21 cellular contexts compared by ENCODE assay signal in the genomic region with DNA sequence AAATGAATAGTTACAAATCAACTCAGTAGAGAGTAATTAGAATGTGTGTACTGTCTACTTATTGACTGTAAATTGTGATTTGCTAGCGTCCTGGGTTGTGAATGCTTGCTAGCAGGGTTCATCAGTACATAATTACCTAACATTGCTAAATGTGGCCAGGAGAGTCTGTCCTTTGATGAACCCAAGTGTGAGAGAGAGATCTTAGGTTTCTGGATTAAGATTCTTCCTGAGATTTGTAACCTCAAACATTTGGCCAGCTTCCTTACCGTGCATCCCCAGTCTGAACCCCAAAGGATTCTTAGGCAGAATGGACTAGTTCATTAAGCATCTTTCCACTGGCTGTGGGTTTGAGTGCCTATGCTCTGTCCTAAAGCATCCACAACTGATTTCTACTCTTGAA.
DNase-seq lines count a peak whose midpoint lies in the region; ATAC-seq and TF ChIP-seq lines count a peak whose summit lies in the region.
"Had no signal": no experiment of that assay in that cellular context is flagged by ENCODE, and none has a peak within 500 bp of the region (broad histone marks: within the 10 kb centered on the region; RNA-seq: fewer than 3 reads in every experiment).

No MANE protein-coding gene starts in this region.

- no peak overlapping the region for H3K18ac ChIP-seq in IMR-90 (ENCODE audit: low read depth, low read length)

- no peaks in the 10 kb centered on the region for H3K79me1 ChIP-seq in IMR-90 (ENCODE audit: low read depth in 1 of 2, low read length in 2 of 2)

- H3K4ac ChIP-seq in IMR-90 (ENCODE audit: low read depth, low read length), result peak overlapping the region; percentile 11; the same call in 1 of the 2 replicates

- intact Hi-C loops in IMR-90 (cut with micrococcal nuclease), result no loop called here
- intact Hi-C loops in Panc1 (cut with micrococcal nuclease; ENCODE audit: unreplicated experiment), result no loop called here
- intact Hi-C loops in activated naive CD4-positive, alpha-beta T cell treated with anti-CD3 and anti-CD28 coated beads for 36 hours (cut with micrococcal nuclease), result no loop called here

- H3K27ac ChIP-seq in IMR-90 (ENCODE audit: insufficient read depth, low read length) (no peak overlapping the region), Panc1 (ENCODE audit: low read length) (peak overlapping the region; percentile 8; the same call in 1 of the 2 replicates), neural progenitor cell (no peak overlapping the region)

- H3K27me3 ChIP-seq in IMR-90 (ENCODE audit: control insufficient read depth, insufficient read depth, low read length) (no peaks in the 10 kb centered on the region), Panc1 (ENCODE audit: control insufficient read depth, insufficient read depth, low read length) (no peaks in the 10 kb centered on the region), neural progenitor cell (no peaks in the 10 kb centered on the region)
- H3K27me3 ChIP-seq: BE2C had no signal

- CTCF ChIA-PET in IMR-90 (lab: Yijun Ruan, JAX) (no interaction called here), Panc1 (lab: Charles Lee) (no interaction called here)
- CTCF ChIA-PET in activated naive CD4-positive, alpha-beta T cell treated with anti-CD3 and anti-CD28 coated beads for 36 hours (lab: Charles Lee), result no interaction called here

- no peak for DNase-seq in IMR-90
- no peak for DNase-seq in Panc1 (ENCODE audit: low read depth, low spot score)
- peak; percentile 68 for DNase-seq in astrocyte of the hippocampus (ENCODE audit: low read depth, low spot score)
- DNase-seq in renal cortical epithelial cell (ENCODE audit: low read depth), result peak; percentile 47
- DNase-seq in neural progenitor cell (ENCODE audit: low spot score), result no peak
- DNase-seq in activated naive CD4-positive, alpha-beta T cell treated with anti-CD3 and anti-CD28 coated beads for 36 hours, result no peak
- DNase-seq in KG1 (lab: John Stamatoyannopoulos, UW), result no peak
- DNase-seq: BE2C; EL; GF-D8; GOT3; HCEC 1CT; NCI-H1417; NCI-H187; NCI-H2107; NCI-H2227 treated with DMSO at 0.1 percent for 48 hours; NCI-H510A; NK-92 treated with Interleukin-12 subunit alpha and Interleukin-12 subunit beta, amount 100 ng/mL, for 24 hours; Right ventricle myocardium superior; SW 1271 had no signal

- no peak overlapping the region for H4K8ac ChIP-seq in IMR-90 (ENCODE audit: low read depth in 2 of 2, low read length in 2 of 2)

- H3K27ac Mint-ChIP-seq in neural progenitor cell, result no peak overlapping the region
- no peak overlapping the region for H3K27ac Mint-ChIP-seq in activated naive CD4-positive, alpha-beta T cell treated with anti-CD3 and anti-CD28 coated beads for 36 hours

- H3K36me3 ChIP-seq in IMR-90 (ENCODE audit: control insufficient read depth, insufficient read depth, low read length) (no peaks in the 10 kb centered on the region), Panc1 (ENCODE audit: control insufficient read depth, insufficient read depth, low read length) (no peaks in the 10 kb centered on the region), neural progenitor cell (no peaks in the 10 kb centered on the region)
- H3K36me3 ChIP-seq: BE2C had no signal

- peaks cover 5% of the 10 kb centered on the region for H3K9me1 ChIP-seq in IMR-90 (ENCODE audit: insufficient read depth, low read length)

- peak overlapping the region; percentile 17 for H2BK20ac ChIP-seq in IMR-90 (ENCODE audit: low read depth, low read length)

- no peak overlapping the region for H2BK5ac ChIP-seq in IMR-90 (ENCODE audit: low read depth, low read length, poor library complexity, severe bottlenecking)

- peak overlapping the region; percentile 57 for H4K91ac ChIP-seq in IMR-90 (ENCODE audit: insufficient read depth, low read depth, low read length)

- dilution Hi-C loops in IMR-90 (cut with HindIII; ENCODE audit: low sequenced_read_pairs, unreplicated experiment), result no loop called here

- TF ChIP-seq RAD21 in IMR-90 (IDR thresholded peaks at IDR 0.05; ENCODE audit: low read length), result no peak

- peaks cover 24% of the 10 kb centered on the region for H3K4me1 Mint-ChIP-seq in neural progenitor cell
- H3K4me1 Mint-ChIP-seq in activated naive CD4-positive, alpha-beta T cell treated with anti-CD3 and anti-CD28 coated beads for 36 hours (ENCODE audit: low read depth), result peaks cover 5% of the 10 kb centered on the region

- no TSS peak for BruUV-seq in IMR-90 (replicated peaks; lab: Mats Ljungman, UMichigan)
- no TSS peak for BruUV-seq in Panc1 (replicated peaks; lab: Mats Ljungman, UMichigan)

- H2BK15ac ChIP-seq in IMR-90 (ENCODE audit: low read depth, low read length), result peak overlapping the region; percentile 52; the same call in 2 of the 3 replicates

- no peak for TF ChIP-seq POLR2A in IMR-90 (IDR thresholded peaks at IDR 0.05; ENCODE audit: low read depth, low read length)

- no peak overlapping the region for H3K14ac ChIP-seq in IMR-90 (replicated peaks; ENCODE audit: low read depth, low read length)

- H2AFZ ChIP-seq in IMR-90 (replicated peaks; ENCODE audit: low read length, poor library complexity) (no peak overlapping the region), neural progenitor cell (replicated peaks) (no peak overlapping the region)

- H2AK9ac ChIP-seq in IMR-90 (replicated peaks; ENCODE audit: low read depth, low read length, poor library complexity), result no peak overlapping the region

- H3K4me1 ChIP-seq in IMR-90 (ENCODE audit: control insufficient read depth, insufficient read depth, low read length) (peaks cover 16% of the 10 kb centered on the region), Panc1 (ENCODE audit: control insufficient read depth, insufficient read depth, low read length) (peaks cover 24% of the 10 kb centered on the region), neural progenitor cell (no peaks in the 10 kb centered on the region)
- H3K4me1 ChIP-seq: BE2C had no signal

- 0 out of 2 replicates have a peak overlapping the region, but pooled peaks have one; percentile 40 for H3K23ac ChIP-seq in IMR-90 (ENCODE audit: low read depth, low read length)

- ATAC-seq in IMR-90 (ENCODE audit: low read depth) (no peak), Panc1 (no peak)
- ATAC-seq: A549 had no signal

- H3K4me3 Mint-ChIP-seq in neural progenitor cell, result no peak overlapping the region
- H3K4me3 Mint-ChIP-seq in activated naive CD4-positive, alpha-beta T cell treated with anti-CD3 and anti-CD28 coated beads for 36 hours, result no peak overlapping the region

- H2AK5ac ChIP-seq in IMR-90 (ENCODE audit: low read depth, low read length), result peak overlapping the region; percentile 68

- H3K9ac ChIP-seq in IMR-90 (ENCODE audit: low read depth, low read length) (no peak overlapping the region), neural progenitor cell (no peak overlapping the region)

- H3F3A ChIP-seq in neural progenitor cell (ENCODE audit: low read depth), result no peaks in the 10 kb centered on the region

- peak overlapping the region; percentile 6; the same call in 1 of the 2 replicates for H4K5ac ChIP-seq in IMR-90 (ENCODE audit: low read depth, low read length)

- peak overlapping the region; percentile 47 for H2BK120ac ChIP-seq in IMR-90 (ENCODE audit: low read depth, low read length)

- POLR2A ChIA-PET in IMR-90 (lab: Charles Lee; ENCODE audit: unreplicated experiment) (no interaction called here), Panc1 (lab: Charles Lee) (no interaction called here)

- H3K9me3 Mint-ChIP-seq in neural progenitor cell, result peaks cover 2% of the 10 kb centered on the region
- no peaks in the 10 kb centered on the region for H3K9me3 Mint-ChIP-seq in activated naive CD4-positive, alpha-beta T cell treated with anti-CD3 and anti-CD28 coated beads for 36 hours

- no peaks in the 10 kb centered on the region for H3K79me2 ChIP-seq in neural progenitor cell (ENCODE audit: low read depth)

- no peaks in the 10 kb centered on the region for H3K36me3 Mint-ChIP-seq in neural progenitor cell
- H3K36me3 Mint-ChIP-seq in activated naive CD4-positive, alpha-beta T cell treated with anti-CD3 and anti-CD28 coated beads for 36 hours (ENCODE audit: low read depth), result no peaks in the 10 kb centered on the region

- in situ Hi-C loops in IMR-90 (cut with MboI; ENCODE audit: low sequenced_read_pairs) (no loop called here), Panc1 (cut with HindIII; ENCODE audit: low pct_unique_long_range_greater_than_20kb, low sequenced_read_pairs) (no loop called here)

- H3K9me3 ChIP-seq in IMR-90 (ENCODE audit: control insufficient read depth, insufficient read depth, low read length) (no peaks in the 10 kb centered on the region), Panc1 (ENCODE audit: control insufficient read depth, insufficient read depth, low read depth, low read length) (no peaks in the 10 kb centered on the region), neural progenitor cell (ENCODE audit: low read depth) (no peaks in the 10 kb centered on the region)
- H3K9me3 ChIP-seq: A549, BE2C had no signal

- H3K4me2 ChIP-seq in IMR-90 (ENCODE audit: low read depth, low read length), result no peak overlapping the region
- no peak overlapping the region for H3K4me2 ChIP-seq in neural progenitor cell
- H3K4me2 ChIP-seq: A549 had no signal

- no peak overlapping the region for H3K56ac ChIP-seq in IMR-90 (ENCODE audit: extremely low read depth, insufficient read depth, low read length)

- no CpG with 5 or more reads among the region's 2 CpGs for WGBS in IMR-90 (ENCODE audit: extremely low coverage in 2 of 2, insufficient read length in 1 of 2), 2 experiments

- TF ChIP-seq CTCF in IMR-90 (conservative IDR thresholded peaks at IDR 0.05; ENCODE audit: low read depth, low read length) (no peak), Panc1 (IDR thresholded peaks at IDR 0.05) (no peak), neural progenitor cell (IDR thresholded peaks at IDR 0.05) (no peak)

- no peak overlapping the region for H3K4me3 ChIP-seq in IMR-90 (ENCODE audit: insufficient read depth, low read depth, low read length)
- no peak overlapping the region for H3K4me3 ChIP-seq in Panc1 (ENCODE audit: low read depth in 2 of 2, low read length in 2 of 2)
- H3K4me3 ChIP-seq in neural progenitor cell, result no peak overlapping the region
- H3K4me3 ChIP-seq: A549 had no signal

- H4K20me1 ChIP-seq in IMR-90 (ENCODE audit: insufficient read depth, low read length), result no peaks in the 10 kb centered on the region
- H4K20me1 ChIP-seq in neural progenitor cell (ENCODE audit: low read depth), result no peaks in the 10 kb centered on the region

- H3K27me3 Mint-ChIP-seq in neural progenitor cell (ENCODE audit: insufficient read depth, low read depth), result peaks cover 2% of the 10 kb centered on the region
- H3K27me3 Mint-ChIP-seq in activated naive CD4-positive, alpha-beta T cell treated with anti-CD3 and anti-CD28 coated beads for 36 hours (ENCODE audit: low read depth), result peaks cover 7% of the 10 kb centered on the region

TF ChIP-seq in IMR-90, 13 proteins besides CTCF, POLR2A, EP300 and RAD21 (continues in another document):
- TF ChIP-seq CEBPB (IDR thresholded peaks at IDR 0.05; ENCODE audit: low read depth, low read length) (no peak), CHD1 (IDR thresholded peaks at IDR 0.05; ENCODE audit: low read depth, low read length) (no peak), FOS (IDR thresholded peaks at IDR 0.05; ENCODE audit: low read depth, low read length) (no peak), SMC3 (IDR thresholded peaks at IDR 0.05; ENCODE audit: low read depth, low read length) (no peak)

Comparison
In these comparisons a context has a peak if more than half of its experiments do, and no peak if none do; other contexts are left out.
1. DNase-seq: peak in astrocyte of the hippocampus (single experiment) and renal cortical epithelial cell (single experiment); none in IMR-90 (single experiment), Panc1 (single experiment), neural progenitor cell (single experiment), activated naive CD4-positive, alpha-beta T cell treated with anti-CD3 and anti-CD28 coated beads for 36 hours (single experiment) and KG1 (single experiment).